In the genomic region with DNA sequence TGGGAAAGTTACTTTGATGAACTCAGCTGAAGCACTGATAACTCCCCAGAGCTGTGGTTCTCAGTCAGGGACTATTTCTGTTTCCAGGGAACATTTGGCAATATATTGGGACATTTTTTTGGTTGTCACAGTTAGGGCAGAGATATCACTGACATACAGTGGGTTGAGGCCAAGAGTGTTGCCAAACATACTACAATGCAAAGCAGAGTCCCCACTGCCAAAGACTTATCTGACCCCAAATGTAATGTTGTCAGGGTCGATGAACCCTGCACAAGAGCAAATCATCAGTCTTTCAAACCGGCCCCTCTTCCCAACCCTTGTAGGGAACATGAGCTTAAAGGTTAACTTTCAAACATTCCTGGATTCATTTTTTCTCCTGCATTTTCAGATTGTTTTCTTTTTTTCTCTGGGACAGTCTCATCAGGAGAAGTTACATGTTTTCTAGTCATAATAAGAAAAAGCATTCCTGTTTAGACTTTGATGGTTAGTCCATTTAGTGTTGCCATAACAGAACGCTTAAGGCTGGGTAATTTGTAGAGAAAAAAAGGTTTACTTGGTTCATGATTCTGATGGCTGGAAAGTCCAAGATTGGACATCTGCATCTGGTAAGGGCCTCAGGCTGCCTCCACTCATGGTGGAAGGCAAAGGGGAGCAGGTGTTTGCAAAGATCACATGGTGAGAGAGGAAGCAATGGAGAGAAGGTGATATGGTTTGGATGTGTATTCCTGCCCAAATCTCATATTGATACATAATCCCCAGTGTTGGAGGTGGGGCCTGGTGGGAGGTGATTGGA, we compare ENCODE assay signal across 30 cellular contexts.
"Had no signal": no experiment of that assay in that cellular context is flagged by ENCODE, and none has a peak within 500 bp of the region (broad histone marks: within the 10 kb centered on the region; RNA-seq: fewer than 3 reads in every experiment).

No MANE protein-coding gene starts in this region.

- H3K27ac Mint-ChIP-seq: natural killer cell; nephron; neural progenitor cell; progenitor cell of endocrine pancreas; stimulated activated effector memory CD8-positive, alpha-beta T cell treated with anti-CD3 and anti-CD28 coated beads, Interleukin-12 subunit alpha, Interleukin-12 subunit beta, amount 100 ng/mL, for 72 hours; stimulated activated naive CD8-positive, alpha-beta T cell treated with anti-CD3 and anti-CD28 coated beads, Interleukin-15, amount 100 ng/mL, for 72 hours; type B pancreatic cell had no signal

- ATAC-seq: naive thymus-derived CD4-positive, alpha-beta T cell; natural killer cell; psoas muscle; sciatic nerve; stimulated activated effector memory CD8-positive, alpha-beta T cell treated with anti-CD3 and anti-CD28 coated beads, Interleukin-12 subunit alpha, Interleukin-12 subunit beta, amount 100 ng/mL, for 72 hours; stimulated activated naive CD8-positive, alpha-beta T cell treated with anti-CD3 and anti-CD28 coated beads, Interleukin-15, amount 100 ng/mL, for 72 hours; stimulated activated naive CD8-positive, alpha-beta T cell treated with anti-CD3 and anti-CD28 coated beads, Interleukin-15, Interleukin-2, amounts not matched to agents 100 U/mL and 50 U/mL, for 24 hours; upper lobe of right lung had no signal

- H3K9me3 ChIP-seq: ovary, psoas muscle, suprapubic skin, testis, tibial artery, transverse colon, upper lobe of right lung, uterus had no signal

- H3K4me1 Mint-ChIP-seq: natural killer cell; nephron; stimulated activated naive CD8-positive, alpha-beta T cell treated with anti-CD3 and anti-CD28 coated beads, Interleukin-15, amount 100 ng/mL, for 72 hours had no signal

- H2AFZ ChIP-seq: neural progenitor cell, parathyroid adenoma had no signal

- H3K4me3 Mint-ChIP-seq: naive thymus-derived CD4-positive, alpha-beta T cell; natural killer cell; nephron; neural progenitor cell; stimulated activated effector memory CD8-positive, alpha-beta T cell treated with anti-CD3 and anti-CD28 coated beads, Interleukin-12 subunit alpha, Interleukin-12 subunit beta, amount 100 ng/mL, for 72 hours; stimulated activated naive CD8-positive, alpha-beta T cell treated with anti-CD3 and anti-CD28 coated beads, Interleukin-15, amount 100 ng/mL, for 72 hours; type B pancreatic cell had no signal

- H3K4me3 ChIP-seq: neural progenitor cell, ovary, psoas muscle, skin epidermis, smooth muscle cell, suprapubic skin, testis, tibial artery, transverse colon, upper lobe of right lung, uterus had no signal

- H3K79me2 ChIP-seq: parathyroid adenoma had no signal

- H3K27me3 Mint-ChIP-seq: naive thymus-derived CD4-positive, alpha-beta T cell; progenitor cell of endocrine pancreas; stimulated activated naive CD8-positive, alpha-beta T cell treated with anti-CD3 and anti-CD28 coated beads, Interleukin-15, amount 100 ng/mL, for 72 hours; type B pancreatic cell had no signal

- H3K36me3 ChIP-seq: neural progenitor cell, ovary, suprapubic skin, tibial artery, transverse colon, upper lobe of right lung, uterus had no signal

- DNase-seq: naive thymus-derived CD4-positive, alpha-beta T cell; natural killer cell; occipital lobe; ovary; posterior cingulate gyrus; psoas muscle; right cardiac atrium; stimulated activated CD4-positive, alpha-beta T cell treated with anti-CD3 and anti-CD28 coated beads, Interleukin-15, amount 100 ng/mL, for 24 hours; stimulated activated CD4-positive, alpha-beta T cell treated with anti-CD3 and anti-CD28 coated beads, Interleukin-2, amount 100 ng/mL, for 24 hours; stimulated activated CD4-positive, alpha-beta T cell treated with anti-CD3 and anti-CD28 coated beads, Interleukin-2, amount 100 ng/mL, for 48 hours; stimulated activated CD4-positive, alpha-beta T cell treated with anti-CD3 and anti-CD28 coated beads, Interleukin-4, amount 100 ng/mL, for 24 hours; stimulated activated naive CD4-positive, alpha-beta T cell; stimulated activated naive CD8-positive, alpha-beta T cell treated with anti-CD3 and anti-CD28 coated beads, Interleukin-15, amount 100 ng/mL, for 72 hours; stimulated activated naive CD8-positive, alpha-beta T cell treated with anti-CD3 and anti-CD28 coated beads, Interleukin-15, Interleukin-2, amounts not matched to agents 100 U/mL and 50 U/mL, for 24 hours; substantia nigra; testis; tibial artery; transverse colon; upper lobe of right lung; uterus had no signal

- H3K27ac ChIP-seq: neural progenitor cell, ovary, parathyroid adenoma, psoas muscle, skin epidermis, suprapubic skin, testis, tibial artery, transverse colon, upper lobe of right lung, uterus had no signal

- H3K4me1 ChIP-seq: neural progenitor cell, parathyroid adenoma, psoas muscle, suprapubic skin, testis, upper lobe of right lung, uterus had no signal

- H3K27me3 ChIP-seq: neural progenitor cell, ovary, suprapubic skin, testis, tibial artery, transverse colon, upper lobe of right lung, uterus had no signal

- H3K9ac ChIP-seq: neural progenitor cell, parathyroid adenoma had no signal

- H3K4me2 ChIP-seq: neural progenitor cell, smooth muscle cell had no signal

- H3K36me3 Mint-ChIP-seq: natural killer cell, neural progenitor cell, type B pancreatic cell had no signal

- H3K9me3 Mint-ChIP-seq: natural killer cell; stimulated activated effector memory CD8-positive, alpha-beta T cell treated with anti-CD3 and anti-CD28 coated beads, Interleukin-12 subunit alpha, Interleukin-12 subunit beta, amount 100 ng/mL, for 72 hours; stimulated activated naive CD8-positive, alpha-beta T cell treated with anti-CD3 and anti-CD28 coated beads, Interleukin-15, amount 100 ng/mL, for 72 hours; type B pancreatic cell had no signal
